Comparison of ENCODE assay signal across 27 cellular contexts in the genomic region with DNA sequence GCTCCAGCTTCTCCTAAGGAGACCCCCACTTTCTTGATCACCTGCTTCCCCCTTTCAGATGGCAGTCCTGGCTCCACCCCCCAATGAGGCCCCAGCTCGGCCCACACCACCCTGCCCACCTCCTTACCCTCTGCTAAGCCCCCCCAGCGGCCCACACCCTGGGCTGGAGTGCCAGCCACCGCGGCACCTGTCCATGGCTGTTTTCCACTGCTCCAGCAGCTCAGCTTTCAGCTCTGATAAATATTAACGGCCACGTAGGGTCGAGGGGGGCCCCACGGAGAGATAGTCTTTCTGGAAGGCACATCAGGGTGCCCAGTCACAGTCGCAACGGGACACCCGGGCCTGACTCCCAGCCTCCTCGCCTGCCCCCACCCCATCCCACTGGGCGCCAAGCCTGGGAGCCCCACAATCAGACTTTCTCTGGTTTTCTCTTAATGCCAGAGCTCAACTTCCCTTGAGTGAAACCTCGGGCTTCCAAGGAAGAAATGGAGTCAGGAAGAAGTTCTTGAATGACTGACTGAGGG. TPM values are rescaled to one million over a fixed set of nuclear protein-coding genes. Genes with fewer than 3 reads are reported as not detected.
DNase-seq lines count a peak whose midpoint lies in the region; ATAC-seq and TF ChIP-seq lines count a peak whose summit lies in the region.
"Had no signal": no experiment of that assay in that cellular context is flagged by ENCODE, and none has a peak within 500 bp of the region (broad histone marks: within the 10 kb centered on the region; RNA-seq: fewer than 3 reads in every experiment).

No MANE protein-coding gene starts in this region.

- H3K27me3 Mint-ChIP-seq in stimulated activated naive CD8-positive, alpha-beta T cell treated with anti-CD3 and anti-CD28 coated beads, Interleukin-15, amount 100 ng/mL, for 72 hours: no peaks in the 10 kb centered on the region

- TF ChIP-seq CTCF in thyroid gland (IDR thresholded peaks at IDR 0.05): no peak

- no peaks in the 10 kb centered on the region for H3K79me1 ChIP-seq in neuronal stem cell (ENCODE audit: low read depth, low read length)

- no peak overlapping the region for H3K4ac ChIP-seq in neuronal stem cell (ENCODE audit: low read length)

- no peak overlapping the region for H3K9ac ChIP-seq in neuronal stem cell (ENCODE audit: low read depth, low read length, poor library complexity)

- peak overlapping the region; percentile 25 for H3K23ac ChIP-seq in neuronal stem cell (ENCODE audit: low read depth, low read length, poor library complexity)

- H3K4me2 ChIP-seq in neuronal stem cell (ENCODE audit: insufficient read depth, low read length, poor library complexity, severe bottlenecking): no peak overlapping the region
- H3K4me2 ChIP-seq: A549 had no signal

- H2BK12ac ChIP-seq in neuronal stem cell (ENCODE audit: low read length): peak overlapping the region; percentile 75

- no peak for DNase-seq in stimulated activated naive CD8-positive, alpha-beta T cell treated with anti-CD3 and anti-CD28 coated beads, Interleukin-15, amount 100 ng/mL, for 72 hours
- no peak for DNase-seq in stimulated activated naive CD8-positive, alpha-beta T cell treated with anti-CD3 and anti-CD28 coated beads, Interleukin-15, Interleukin-2, amounts not matched to agents 100 U/mL and 50 U/mL, for 24 hours
- no peak for DNase-seq in left lobe of liver (ENCODE audit: low spot score)
- no peak for DNase-seq in neuronal stem cell (ENCODE audit: low spot score)
- no peak for DNase-seq in thyroid gland
- no peak for DNase-seq in RPMI8226
- DNase-seq: activated CD4-positive, alpha-beta T cell treated with anti-CD3 and anti-CD28 coated beads for 1 hour; activated CD8-positive, alpha-beta T cell treated with anti-CD3 and anti-CD28 coated beads, Interleukin-2, amount 10 ng/mL, durations not matched to agents 7 days and 5 days; activated gamma-delta T cell; NCI-H1105; PC-3; stimulated activated CD4-positive, alpha-beta T cell treated with anti-CD3 and anti-CD28 coated beads, Interleukin-1b, Interleukin-23, amount 100 ng/mL, for 48 hours; T-helper 1 cell had no signal

- intact Hi-C loops in thyroid gland (cut with DNase I): no loop called here

- H3K36me3 ChIP-seq in neuronal stem cell (replicated peaks in 1 of 2; ENCODE audit: control insufficient read depth in 2 of 2, insufficient read depth in 2 of 2, low read length in 2 of 2): no peaks in the 10 kb centered on the region
- no peaks in the 10 kb centered on the region for H3K36me3 ChIP-seq in thyroid gland
- H3K36me3 ChIP-seq: SJSA1, vagina had no signal

- no CpG with 5 or more reads among the region's 14 CpGs for WGBS in neuronal stem cell (ENCODE audit: extremely low coverage in 2 of 2, insufficient read length in 2 of 2, insufficient replicate concordance in 1 of 2), 2 donors
- 62 to 66% methylated on average over 8 to 14 of the region's 14 CpGs for WGBS in thyroid gland, 2 donors

- no peak overlapping the region for H3K14ac ChIP-seq in neuronal stem cell (ENCODE audit: low read length)

- H3K18ac ChIP-seq in neuronal stem cell (ENCODE audit: low read length): peak overlapping the region; percentile 61

- peaks cover 0 to 5% of the 10 kb centered on the region in 2 donors for H3K9me3 Mint-ChIP-seq in stimulated activated naive CD8-positive, alpha-beta T cell treated with anti-CD3 and anti-CD28 coated beads, Interleukin-15, amount 100 ng/mL, for 72 hours
- H3K9me3 Mint-ChIP-seq: nephron progenitor cell had no signal

- peaks cover 23% of the 10 kb centered on the region for H3K4me1 Mint-ChIP-seq in stimulated activated naive CD8-positive, alpha-beta T cell treated with anti-CD3 and anti-CD28 coated beads, Interleukin-15, amount 100 ng/mL, for 72 hours

- H2BK120ac ChIP-seq in neuronal stem cell (ENCODE audit: low read depth, low read length): no peak overlapping the region

- H2BK5ac ChIP-seq in neuronal stem cell (ENCODE audit: low read length): no peak overlapping the region

- H2AFZ ChIP-seq in neuronal stem cell (ENCODE audit: low read length): peak overlapping the region; percentile 87

- TF ChIP-seq POLR2A in thyroid gland (IDR thresholded peaks at IDR 0.05): no peak

- H3K4me3 Mint-ChIP-seq in stimulated activated naive CD8-positive, alpha-beta T cell treated with anti-CD3 and anti-CD28 coated beads, Interleukin-15, amount 100 ng/mL, for 72 hours: peak overlapping the region in 1 of 2 donors; percentile 22

- H3K4me1 ChIP-seq in neuronal stem cell (ENCODE audit: control insufficient read depth in 2 of 2, insufficient read depth in 1 of 2, low read depth in 1 of 2, low read length in 2 of 2): peaks cover 6 to 24% of the 10 kb centered on the region in 2 donors
- peaks cover 35 to 42% of the 10 kb centered on the region in 2 donors for H3K4me1 ChIP-seq in thyroid gland
- H3K4me1 ChIP-seq: A549 had no signal

- no peak overlapping the region for H4K8ac ChIP-seq in neuronal stem cell (ENCODE audit: low read depth, low read length)

- H3K9me3 ChIP-seq in neuronal stem cell (replicated peaks in 1 of 2; ENCODE audit: control insufficient read depth in 2 of 2, insufficient read depth in 1 of 2, low read depth in 1 of 2, low read length in 2 of 2): no peaks in the 10 kb centered on the region
- H3K9me3 ChIP-seq in thyroid gland: no peaks in the 10 kb centered on the region
- H3K9me3 ChIP-seq: A549, SJSA1, vagina had no signal

- peak overlapping the region; percentile 50 for H2BK15ac ChIP-seq in neuronal stem cell (ENCODE audit: low read length)

- H3K27ac ChIP-seq in neuronal stem cell (replicated peaks; ENCODE audit: low read length) (no peak overlapping the region), thyroid gland (peak overlapping the region in 2 of 3 donors; percentile 7 to 46)
- H3K27ac ChIP-seq: A549, epithelial cell of prostate, SJSA1, vagina had no signal

- H3K27ac Mint-ChIP-seq in stimulated activated naive CD8-positive, alpha-beta T cell treated with anti-CD3 and anti-CD28 coated beads, Interleukin-15, amount 100 ng/mL, for 72 hours: peak overlapping the region; percentile 93 to 97
- H3K27ac Mint-ChIP-seq: IgD-negative memory B cell had no signal

- ATAC-seq in stimulated activated naive CD8-positive, alpha-beta T cell treated with anti-CD3 and anti-CD28 coated beads, Interleukin-15, amount 100 ng/mL, for 72 hours: peak; percentile 30
- ATAC-seq in stimulated activated naive CD8-positive, alpha-beta T cell treated with anti-CD3 and anti-CD28 coated beads, Interleukin-15, Interleukin-2, amounts not matched to agents 100 U/mL and 50 U/mL, for 24 hours: no peak
- peak; percentile 5 for ATAC-seq in left lobe of liver
- no peak for ATAC-seq in GM21529 (IDR thresholded peaks at IDR 0.05; ENCODE audit: unreplicated experiment)
- ATAC-seq in HG03460 (IDR thresholded peaks at IDR 0.05; ENCODE audit: unreplicated experiment): no peak

- no peak overlapping the region for H4K91ac ChIP-seq in neuronal stem cell (ENCODE audit: low read depth, low read length, poor library complexity)

- H3K27me3 ChIP-seq in neuronal stem cell (ENCODE audit: control insufficient read depth in 3 of 3, insufficient read depth in 3 of 3, low read depth in 1 of 3, low read length in 3 of 3): peaks cover 0 to 14% (median 0%) of the 10 kb centered on the region in 3 experiments
- no peaks in the 10 kb centered on the region for H3K27me3 ChIP-seq in thyroid gland
- H3K27me3 ChIP-seq: SJSA1, vagina had no signal

- H3K4me3 ChIP-seq in neuronal stem cell (ENCODE audit: low read length in 2 of 2) (no peak overlapping the region), thyroid gland (replicated peaks in 1 of 3) (no peak overlapping the region)
- H3K4me3 ChIP-seq: A549, GM12878, SJSA1, skin epidermis, vagina had no signal

- H2AK5ac ChIP-seq in neuronal stem cell (ENCODE audit: low read depth, low read length): peak overlapping the region; percentile 99

RNA-seq across cellular contexts. Expression of gene CIBAR2, which starts 46.5 kb away (rescaled TPM):
- total RNA-seq in left lobe of liver (not detected), thyroid gland (not detected)
- 0.45 TPM for polyA plus RNA-seq in neuronal stem cell (2013, experiment 1 of 2)
- 0.51 TPM for polyA plus RNA-seq in neuronal stem cell (2013, experiment 2 of 2)
- total RNA-seq: activated CD8-positive, alpha-beta T cell treated with anti-CD3 and anti-CD28 coated beads, Interleukin-2, amount 10 ng/mL, durations not matched to agents 7 days and 5 days; cerebellum; Daoy; GM12878; M059J; PC-3; posterior vena cava; vagina had no signal
- polyA plus RNA-seq: A549, IgD-negative memory B cell had no signal

Comparison
In these comparisons a context has a peak if more than half of its experiments do, and no peak if none do; other contexts are left out.
1. ATAC-seq: peak in stimulated activated naive CD8-positive, alpha-beta T cell treated with anti-CD3 and anti-CD28 coated beads, Interleukin-15, amount 100 ng/mL, for 72 hours (single experiment) and left lobe of liver (single experiment); none in stimulated activated naive CD8-positive, alpha-beta T cell treated with anti-CD3 and anti-CD28 coated beads, Interleukin-15, Interleukin-2, amounts not matched to agents 100 U/mL and 50 U/mL, for 24 hours (single experiment), GM21529 (single experiment) and HG03460 (single experiment).